9 cellular contexts compared by ENCODE assay signal in genomic region chr16:68902376-68903345, GRCh38. TPM values are rescaled to one million over a fixed set of nuclear protein-coding genes. Genes with fewer than 3 reads are reported as not detected.
DNase-seq lines count a peak whose midpoint lies in the region; ATAC-seq, FAIRE-seq and TF ChIP-seq lines count a peak whose summit lies in the region.
"Had no signal": no experiment of that assay in that cellular context is flagged by ENCODE, and none has a peak within 500 bp of the region (broad histone marks: within the 10 kb centered on the region; RNA-seq: fewer than 3 reads in every experiment).

No MANE protein-coding gene starts in this region.

- peaks cover 13% of the 10 kb centered on the region; the same call in 1 of the 3 replicates for H3K36me3 ChIP-seq in K562 (ENCODE audit: control insufficient read depth, insufficient read depth, low read length)

- no peaks in the 10 kb centered on the region for H3K4me1 ChIP-seq in K562 (replicated peaks in 1 of 2; ENCODE audit: control insufficient read depth in 2 of 2, insufficient read depth in 2 of 2, low read length in 2 of 2)

- H3K4me3 Mint-ChIP-seq in CD14-positive monocyte: no peak overlapping the region
- H3K4me3 Mint-ChIP-seq in type B pancreatic cell: no peak overlapping the region
- H3K4me3 Mint-ChIP-seq in stimulated activated effector memory CD8-positive, alpha-beta T cell treated with anti-CD3 and anti-CD28 coated beads, Interleukin-12 subunit alpha, Interleukin-12 subunit beta, amount 100 ng/mL, for 72 hours: no peak overlapping the region

- FAIRE-seq in K562 (lab: Jason Lieb, UNC) (peak; percentile 48), islet of Langerhans (lab: Jason Lieb, UNC) (peak; percentile 24)
- FAIRE-seq: frontal cortex had no signal

- POLR2A ChIA-PET in K562 (lab: Yijun Ruan, JAX): interaction anchor here (0.6 to 1.5 kb wide), 3 partner anchors 11 to 216 kb away, joined by 3 read pairs; no protein-coding TSS in a partner anchor

- H3K27ac Mint-ChIP-seq in CD14-positive monocyte: no peak overlapping the region
- no peak overlapping the region for H3K27ac Mint-ChIP-seq in type B pancreatic cell
- no peak overlapping the region for H3K27ac Mint-ChIP-seq in stimulated activated effector memory CD8-positive, alpha-beta T cell treated with anti-CD3 and anti-CD28 coated beads, Interleukin-12 subunit alpha, Interleukin-12 subunit beta, amount 100 ng/mL, for 72 hours

- no peaks in the 10 kb centered on the region for H3K27me3 ChIP-seq in K562 (ENCODE audit: control insufficient read depth in 2 of 2, insufficient read depth in 2 of 2, low read length in 2 of 2)

- H3K9me3 Mint-ChIP-seq in CD14-positive monocyte (no peaks in the 10 kb centered on the region), type B pancreatic cell (no peaks in the 10 kb centered on the region)
- H3K9me3 Mint-ChIP-seq in stimulated activated effector memory CD8-positive, alpha-beta T cell treated with anti-CD3 and anti-CD28 coated beads, Interleukin-12 subunit alpha, Interleukin-12 subunit beta, amount 100 ng/mL, for 72 hours: no peaks in the 10 kb centered on the region

- H3K27me3 Mint-ChIP-seq in CD14-positive monocyte (ENCODE audit: low read depth in 3 of 3) (peaks cover 0 to 2% (median 0%) of the 10 kb centered on the region in 3 donors), type B pancreatic cell (no peaks in the 10 kb centered on the region)

- no peaks in the 10 kb centered on the region for H4K20me1 ChIP-seq in K562 (replicated peaks; ENCODE audit: control insufficient read depth, insufficient read depth, low read length)

- H3K4me1 Mint-ChIP-seq in CD14-positive monocyte (peaks cover 7% of the 10 kb centered on the region), type B pancreatic cell (ENCODE audit: unreplicated experiment) (peaks cover 7% of the 10 kb centered on the region)
- no peaks in the 10 kb centered on the region for H3K4me1 Mint-ChIP-seq in stimulated activated effector memory CD8-positive, alpha-beta T cell treated with anti-CD3 and anti-CD28 coated beads, Interleukin-12 subunit alpha, Interleukin-12 subunit beta, amount 100 ng/mL, for 72 hours

- intact Hi-C loops in CD14-positive monocyte (cut with micrococcal nuclease) (no loop called here), K562 (cut with micrococcal nuclease) (loop anchor here (1.0 to 10.0 kb wide), 3 partner anchors 203 to 382 kb away; partner anchors contain the start of gene HAS3)

- no peak overlapping the region for H2AFZ ChIP-seq in K562 (ENCODE audit: low read depth, low read length)

- H3K9me1 ChIP-seq in K562 (ENCODE audit: control insufficient read depth, insufficient read depth, low read length): no peaks in the 10 kb centered on the region

- 43% methylated on average over 6 of the region's 6 CpGs for WGBS in K562 (ENCODE audit: insufficient coverage, low coverage, missing lambda C conversion rate)

- TF ChIP-seq RAD21 in K562 (CRISPR knock-in tag; conservative IDR thresholded peaks at IDR 0.05 in 1 of 2, IDR thresholded peaks at IDR 0.05 in 1 of 2): peak; percentile 66 to 87

- DNase-seq in CD14-positive monocyte (ENCODE audit: low spot score) (no peak), HFF-Myc (ENCODE audit: extremely low read depth, low read depth) (no peak), NCI-H510A treated with DMSO at 0.1 percent for 48 hours (lab: John Stamatoyannopoulos, UW) (peak; percentile 84), K562 (ENCODE audit: extremely low read depth in 1 of 4, low spot score in 3 of 4) (peak; percentile 43 to 56 (median 50)), type B pancreatic cell (ENCODE audit: extremely low spot score, unreplicated experiment) (no peak)
- DNase-seq in stimulated activated effector memory CD8-positive, alpha-beta T cell treated with anti-CD3 and anti-CD28 coated beads, Interleukin-12 subunit alpha, Interleukin-12 subunit beta, amount 100 ng/mL, for 72 hours (ENCODE audit: low spot score in 2 of 2): no peak

- no peak for TF ChIP-seq POLR2A in K562 (conservative IDR thresholded peaks at IDR 0.05)

- H3K27ac ChIP-seq in K562 (ENCODE audit: extremely low read depth, low read depth, low read length): no peak overlapping the region

- ATAC-seq in K562 (peak; percentile 82), GM21786 (IDR thresholded peaks at IDR 0.05; ENCODE audit: unreplicated experiment) (no peak)
- ATAC-seq in stimulated activated effector memory CD8-positive, alpha-beta T cell treated with anti-CD3 and anti-CD28 coated beads, Interleukin-12 subunit alpha, Interleukin-12 subunit beta, amount 100 ng/mL, for 72 hours: no peak

- no peaks in the 10 kb centered on the region for H3K9me3 ChIP-seq in K562 (replicated peaks; ENCODE audit: control insufficient read depth, insufficient read depth, low read depth, low read length)

- peak; percentile 31 for TF ChIP-seq CTCF in CD14-positive monocyte (IDR thresholded peaks at IDR 0.05)
- peak; percentile 59 for TF ChIP-seq CTCF in HFF-Myc (IDR thresholded peaks at IDR 0.05; ENCODE audit: low read depth, low read length, missing control alignments)
- peak; percentile 67 to 83 (median 70) for TF ChIP-seq CTCF in K562 (IDR thresholded peaks at IDR 0.05 in 2 of 3, conservative IDR thresholded peaks at IDR 0.05 in 1 of 3; ENCODE audit: insufficient read depth in 2 of 3, low read depth in 1 of 3, low read length in 3 of 3)
- TF ChIP-seq CTCF in type B pancreatic cell (conservative IDR thresholded peaks at IDR 0.05): peak; percentile 86

- TF ChIP-seq EP300 in K562 (IDR thresholded peaks at IDR 0.05; ENCODE audit: low read length): no peak

- in situ Hi-C loops in K562 (cut with MboI): loop anchor here (5.0 kb wide), 1 partner anchor 220 kb away; no protein-coding TSS in a partner anchor

- BruUV-seq in K562 (replicated peaks; lab: Mats Ljungman, UMichigan): no TSS peak

- H3K9ac ChIP-seq in K562 (ENCODE audit: insufficient read depth in 1 of 2, low read depth in 2 of 2, low read length in 2 of 2): no peak overlapping the region

- no peak overlapping the region for H3K4me2 ChIP-seq in K562 (ENCODE audit: insufficient read depth, low read length)

- CTCF ChIA-PET in K562 (lab: Yijun Ruan, JAX; ENCODE audit: low intra/inter-chr PET ratio): interaction anchor here (0.6 to 3.1 kb wide), 8 partner anchors 199 to 384 kb away, joined by 3 to 20 read pairs (median 3); partner anchors contain the start of gene HAS3

- H3K36me3 Mint-ChIP-seq in CD14-positive monocyte (peaks cover 46 to 78% of the 10 kb centered on the region in 2 donors), type B pancreatic cell (no peaks in the 10 kb centered on the region)
- peaks cover 69% of the 10 kb centered on the region for H3K36me3 Mint-ChIP-seq in stimulated activated effector memory CD8-positive, alpha-beta T cell treated with anti-CD3 and anti-CD28 coated beads, Interleukin-12 subunit alpha, Interleukin-12 subunit beta, amount 100 ng/mL, for 72 hours

- H3K79me2 ChIP-seq in K562 (ENCODE audit: control insufficient read depth, insufficient read depth, low read length): no peaks in the 10 kb centered on the region

- no peak overlapping the region for H3K4me3 ChIP-seq in HFF-Myc (replicated peaks; ENCODE audit: low read depth, low read length)
- no peak overlapping the region for H3K4me3 ChIP-seq in K562

TF ChIP-seq in K562, 482 proteins besides CTCF, POLR2A, EP300 and RAD21 (continues in another document):
- TF ChIP-seq CC2D1A (IDR thresholded peaks at IDR 0.05) (0 out of 2 replicates have a peak, but pooled peaks have one; percentile 29), ZNF778 (CRISPR knock-in tag; IDR thresholded peaks at IDR 0.05) (no peak), STAG1 (CRISPR knock-in tag; IDR thresholded peaks at IDR 0.05; ENCODE audit: borderline replicate concordance) (peak; percentile 62; the same call in 1 of the 2 replicates), SMC3 (conservative IDR thresholded peaks at IDR 0.05; ENCODE audit: insufficient read depth, low read depth, low read length) (peak; percentile 58), BHLHE40 (IDR thresholded peaks at IDR 0.05; ENCODE audit: low read length) (peak; percentile 46; the same call in 1 of the 2 replicates), NCOA6 (IDR thresholded peaks at IDR 0.05) (no peak), PRPF4 (IDR thresholded peaks at IDR 0.05; ENCODE audit: insufficient read depth, low read depth, low read length, poor library complexity, severe bottlenecking) (no peak), FOS (IDR thresholded peaks at IDR 0.05; ENCODE audit: extremely low read depth, insufficient read length) (no peak)
- TF ChIP-seq, protein P1, sequence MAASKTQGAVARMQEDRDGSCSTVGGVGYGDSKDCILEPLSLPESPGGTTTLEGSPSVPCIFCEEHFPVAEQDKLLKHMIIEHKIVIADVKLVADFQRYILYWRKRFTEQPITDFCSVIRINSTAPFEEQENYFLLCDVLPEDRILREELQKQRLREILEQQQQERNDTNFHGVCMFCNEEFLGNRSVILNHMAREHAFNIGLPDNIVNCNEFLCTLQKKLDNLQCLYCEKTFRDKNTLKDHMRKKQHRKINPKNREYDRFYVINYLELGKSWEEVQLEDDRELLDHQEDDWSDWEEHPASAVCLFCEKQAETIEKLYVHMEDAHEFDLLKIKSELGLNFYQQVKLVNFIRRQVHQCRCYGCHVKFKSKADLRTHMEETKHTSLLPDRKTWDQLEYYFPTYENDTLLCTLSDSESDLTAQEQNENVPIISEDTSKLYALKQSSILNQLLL (CRISPR knock-in tag; IDR thresholded peaks at IDR 0.05; ENCODE audit: borderline replicate concordance): no peak

RNA-seq across cellular contexts. Expression of gene TANGO6, which starts 59.3 kb away (rescaled TPM):
- polyA plus RNA-seq in CD14-positive monocyte (1 to 10 TPM; 6.5 to 7.3 TPM), K562 (2011; rRNA removed) (9.4 and 9.6 TPM in 2 replicates), K562 (2014; fragmentation: Illumina TruSeq; extraction: Trizol) (7.1 TPM in 2 replicates), K562 (2014; fragmentation: Nextera tagmentation; extraction: Ambion mirVana) (1 to 10 TPM; 1.6 to 1.7 TPM), K562 (2014; rRNA removed) (3.9 and 5.5 TPM in 2 replicates)
- 95.0 and 97.4 TPM in 2 replicates for total RNA-seq in K562 (2011; cell fraction: chromatin; rRNA removed; ENCODE audit: low replicate concordance)
- 43.9 and 44.3 TPM in 2 replicates for total RNA-seq in K562 (2011; cell fraction: nucleolus; rRNA removed)
- total RNA-seq in K562 (2011; cell fraction: nucleoplasm; rRNA removed): 43.9 and 48.8 TPM in 2 replicates
- total RNA-seq in K562 (2014; rRNA removed) (10.9 and 12.2 TPM in 2 replicates), K562 (2014; rRNA removed; fragmentation: Illumina TruSeq; extraction: Trizol) (10.6 and 13.2 TPM in 2 replicates), K562 (2015; rRNA removed; fragmentation: Illumina TruSeq; extraction: Trizol) (9.7 and 10.4 TPM in 2 replicates), K562 (2021) (15.2 and 15.7 TPM in 2 replicates), type B pancreatic cell (ENCODE audit: low replicate concordance) (5.0 and 13.0 TPM in 2 replicates)
- polyA plus RNA-seq in K562 (2011; cell fraction: cytosol; rRNA removed): 7.2 and 7.5 TPM in 2 replicates
- 9.5 and 12.7 TPM in 2 replicates for polyA plus RNA-seq in K562 (2011; cell fraction: nucleus; rRNA removed)
- polyA plus RNA-seq in K562 (2012): 5.7 and 6.1 TPM in 2 replicates
- polyA minus RNA-seq in K562 (2011; rRNA and poly(A)+ RNA removed): 37.9 and 48.8 TPM in 2 replicates
- polyA minus RNA-seq in K562 (2011; cell fraction: cytosol; rRNA and poly(A)+ RNA removed): 16.8 and 28.3 TPM in 2 replicates
- 21.0 and 31.0 TPM in 2 replicates for polyA minus RNA-seq in K562 (2011; cell fraction: nucleus; rRNA and poly(A)+ RNA removed)

Comparison
In these comparisons a context has a peak if more than half of its experiments do, and no peak if none do; other contexts are left out.
1. DNase-seq: peak in NCI-H510A treated with DMSO at 0.1 percent for 48 hours (single experiment) and K562 (4 of 4); none in CD14-positive monocyte (single experiment), HFF-Myc (single experiment), type B pancreatic cell (single experiment) and stimulated activated effector memory CD8-positive, alpha-beta T cell treated with anti-CD3 and anti-CD28 coated beads, Interleukin-12 subunit alpha, Interleukin-12 subunit beta, amount 100 ng/mL, for 72 hours (0 of 2).
2. CTCF ChIP-seq: peak in every context shown above with its lines; median percentile 86 in type B pancreatic cell; 70 in K562; 59 in HFF-Myc; 31 in CD14-positive monocyte.